In the genomic region with DNA sequence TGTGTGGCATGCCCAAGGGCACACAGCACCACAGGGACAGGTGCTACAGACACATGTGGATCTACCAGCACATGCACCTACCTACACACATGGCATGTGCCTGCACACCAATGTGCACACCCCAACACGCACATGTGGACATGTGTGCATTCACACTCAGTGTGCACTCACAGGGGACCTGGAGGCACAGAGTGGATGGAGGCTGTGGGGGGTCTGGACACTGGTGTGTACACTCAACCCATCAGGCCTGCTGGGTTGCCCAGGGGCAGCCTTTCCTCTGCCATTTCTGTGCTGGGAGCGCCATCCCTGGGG, we compare ENCODE assay signal across 1 cellular context.
TF ChIP-seq lines count a peak whose summit lies in the region.

No MANE protein-coding gene starts in this region.

TF ChIP-seq in GM23338, 12 proteins besides CTCF, POLR2A, EP300 and RAD21 (continued from another document):
- no peak for TF ChIP-seq ZNF331 (CRISPR knock-in tag; IDR thresholded peaks at IDR 0.05; ENCODE audit: low read depth)
TF ChIP-seq in GM23338: peak in this region for 0.
